In the genomic region with DNA sequence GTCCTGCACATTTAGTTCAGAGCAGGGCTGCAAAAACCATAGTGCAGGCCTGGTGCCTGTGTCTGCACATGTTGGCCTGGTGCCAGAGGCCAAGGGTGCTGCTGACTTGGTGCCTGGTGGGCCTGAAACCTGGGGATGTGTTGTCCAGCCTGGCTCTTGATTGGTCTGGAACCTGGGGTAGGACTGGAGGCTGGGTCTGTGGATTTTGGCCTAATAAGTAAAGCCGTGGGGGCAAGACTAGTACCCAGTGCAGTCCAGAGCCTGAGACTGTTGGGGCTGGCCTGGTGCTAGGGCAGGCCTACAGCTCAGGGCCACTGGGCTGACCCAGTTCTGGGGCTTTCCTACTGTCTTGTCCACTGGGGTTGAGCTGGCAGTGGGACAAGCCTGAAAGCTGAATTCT, we compare ENCODE assay signal across 20 cellular contexts.
DNase-seq lines count a peak whose midpoint lies in the region; ATAC-seq and TF ChIP-seq lines count a peak whose summit lies in the region.
"Had no signal": no experiment of that assay in that cellular context is flagged by ENCODE, and none has a peak within 500 bp of the region (broad histone marks: within the 10 kb centered on the region; RNA-seq: fewer than 3 reads in every experiment).

No MANE protein-coding gene starts in this region.

- H3K18ac ChIP-seq in neuronal stem cell (ENCODE audit: low read length) = no peak overlapping the region

- H2BK5ac ChIP-seq in neuronal stem cell (ENCODE audit: low read length) = peak overlapping the region; percentile 78

- H3K14ac ChIP-seq in neuronal stem cell (ENCODE audit: low read length) = peak overlapping the region; percentile 9

- H3K79me2 ChIP-seq in SK-N-SH (ENCODE audit: insufficient read depth) (no peaks in the 10 kb centered on the region), Karpas-422 (ENCODE audit: low read length) (no peaks in the 10 kb centered on the region)

- H3K4ac ChIP-seq in neuronal stem cell (ENCODE audit: low read length) = no peak overlapping the region

- H3K79me1 ChIP-seq in neuronal stem cell (ENCODE audit: low read depth, low read length) = no peaks in the 10 kb centered on the region

- H3K27me3 ChIP-seq in SK-N-SH (ENCODE audit: insufficient read depth) (no peaks in the 10 kb centered on the region), BE2C (no peaks in the 10 kb centered on the region), neuronal stem cell (ENCODE audit: control insufficient read depth in 3 of 3, insufficient read depth in 3 of 3, low read depth in 1 of 3, low read length in 3 of 3) (no peaks in the 10 kb centered on the region), Karpas-422 (ENCODE audit: low read length) (no peaks in the 10 kb centered on the region)
- H3K27me3 ChIP-seq: SJCRH30 had no signal

- H3K9ac ChIP-seq in SK-N-SH (no peak overlapping the region), neuronal stem cell (ENCODE audit: low read depth, low read length, poor library complexity) (no peak overlapping the region), Karpas-422 (ENCODE audit: low read length) (no peak overlapping the region)
- H3K9ac ChIP-seq: GM23248 had no signal

- H4K20me1 ChIP-seq in SK-N-SH (ENCODE audit: insufficient read depth) = no peaks in the 10 kb centered on the region
- H4K20me1 ChIP-seq in Karpas-422 (ENCODE audit: insufficient read depth, low read depth, low read length) = no peaks in the 10 kb centered on the region

- DNase-seq in SK-N-SH (peak; percentile 7), BE2C (peak; percentile 75), neuronal stem cell (ENCODE audit: low spot score) (no peak), Karpas-422 (no peak)
- no peak for DNase-seq in activated CD8-positive, alpha-beta T cell treated with anti-CD3 and anti-CD28 coated beads for 36 hours
- DNase-seq: C1 segment of cervical spinal cord, GF-D8, GM23248, HCEC 1CT, KG1, NCI-H1092, NCI-H1694, NCI-H2107, NCI-H526 treated with DMSO at 0.1 percent for 48 hours, RPMI8226, SJCRH30 had no signal

- intact Hi-C loops in activated CD8-positive, alpha-beta T cell treated with anti-CD3 and anti-CD28 coated beads for 36 hours (cut with micrococcal nuclease) = no loop called here

- H3K4me3 ChIP-seq in SK-N-SH (ENCODE audit: low read depth in 2 of 2, low read length in 1 of 2) (no peak overlapping the region), BE2C (ENCODE audit: low read depth, low read length) (no peak overlapping the region), neuronal stem cell (ENCODE audit: low read length in 2 of 2) (no peak overlapping the region), Karpas-422 (ENCODE audit: low read length) (no peak overlapping the region)
- H3K4me3 ChIP-seq: GM23248, SJCRH30 had no signal

- H2AFZ ChIP-seq in SK-N-SH (ENCODE audit: low read depth) (no peak overlapping the region), neuronal stem cell (ENCODE audit: low read length) (no peak overlapping the region), Karpas-422 (ENCODE audit: low read length) (no peak overlapping the region)
- H2AFZ ChIP-seq: GM23248 had no signal

- H3K27ac Mint-ChIP-seq in activated T-helper 17 cell treated with anti-CD3 and anti-CD28 coated beads, Interleukin-2, amount 50 U/mL, for 72 hours = no peak overlapping the region
- no peak overlapping the region for H3K27ac Mint-ChIP-seq in activated CD8-positive, alpha-beta T cell treated with anti-CD3 and anti-CD28 coated beads for 36 hours

- H3K9me2 ChIP-seq in SK-N-SH (no peaks in the 10 kb centered on the region), Karpas-422 (replicated peaks; ENCODE audit: insufficient read depth, low read length) (no peaks in the 10 kb centered on the region)

- H3K4me1 ChIP-seq in SK-N-SH (ENCODE audit: control insufficient read depth in 1 of 2, insufficient read depth in 2 of 2, low read depth in 1 of 2, low read length in 1 of 2) = peaks cover 0 to 2% of the 10 kb centered on the region in 2 experiments; a peak in 1 of 4 replicates
- H3K4me1 ChIP-seq in BE2C = peaks cover 8% of the 10 kb centered on the region
- no peaks in the 10 kb centered on the region for H3K4me1 ChIP-seq in neuronal stem cell (ENCODE audit: control insufficient read depth in 2 of 2, insufficient read depth in 1 of 2, low read depth in 1 of 2, low read length in 2 of 2)
- H3K4me1 ChIP-seq in Karpas-422 (ENCODE audit: low read length) = no peaks in the 10 kb centered on the region
- H3K4me1 ChIP-seq: SJCRH30 had no signal

- no peak overlapping the region for H4K8ac ChIP-seq in neuronal stem cell (ENCODE audit: low read depth, low read length)

- no peak overlapping the region for H2BK12ac ChIP-seq in neuronal stem cell (ENCODE audit: low read length)

- no peak for TF ChIP-seq RAD21 in SK-N-SH (IDR thresholded peaks at IDR 0.05; ENCODE audit: low read length)

- no peak overlapping the region for H3K4me2 ChIP-seq in SK-N-SH
- H3K4me2 ChIP-seq in neuronal stem cell (ENCODE audit: insufficient read depth, low read length, poor library complexity, severe bottlenecking) = no peak overlapping the region
- no peak overlapping the region for H3K4me2 ChIP-seq in Karpas-422 (ENCODE audit: low read depth, low read length, poor library complexity, severe bottlenecking)

- no peaks in the 10 kb centered on the region for H3F3A ChIP-seq in SK-N-SH (replicated peaks; ENCODE audit: insufficient read depth)

- no peak overlapping the region for H2AK5ac ChIP-seq in neuronal stem cell (ENCODE audit: low read depth, low read length)

- 20% methylated on average over 1 of the region's 1 CpG for WGBS in SK-N-SH (ENCODE audit: low lambda C conversion rate)
- no CpG with 5 or more reads among the region's 1 CpG for whole genome bisulfite sequencing in neuronal stem cell (ENCODE audit: extremely low coverage in 2 of 2, insufficient read length in 2 of 2, insufficient replicate concordance in 1 of 2), 2 donors

- no peak overlapping the region for H3K4me3 Mint-ChIP-seq in activated T-helper 17 cell treated with anti-CD3 and anti-CD28 coated beads, Interleukin-2, amount 50 U/mL, for 72 hours
- H3K4me3 Mint-ChIP-seq in activated CD8-positive, alpha-beta T cell treated with anti-CD3 and anti-CD28 coated beads for 36 hours = no peak overlapping the region

- no peaks in the 10 kb centered on the region for H3K36me3 ChIP-seq in SK-N-SH (replicated peaks in 1 of 2; ENCODE audit: control insufficient read depth in 1 of 2, insufficient read depth in 2 of 2, low read length in 1 of 2)
- H3K36me3 ChIP-seq in BE2C = no peaks in the 10 kb centered on the region
- no peaks in the 10 kb centered on the region for H3K36me3 ChIP-seq in neuronal stem cell (replicated peaks in 1 of 2; ENCODE audit: control insufficient read depth in 2 of 2, insufficient read depth in 2 of 2, low read length in 2 of 2)
- no peaks in the 10 kb centered on the region for H3K36me3 ChIP-seq in Karpas-422 (ENCODE audit: insufficient read depth, low read length)
- H3K36me3 ChIP-seq: SJCRH30 had no signal

- CTCF ChIA-PET in SK-N-SH (lab: Yijun Ruan, JAX) = interaction anchor here (0.8 to 1.3 kb wide), 2 partner anchors 8 to 16 kb away, joined by 4 read pairs; no protein-coding TSS in a partner anchor
- CTCF ChIA-PET in activated CD8-positive, alpha-beta T cell treated with anti-CD3 and anti-CD28 coated beads for 36 hours (lab: Charles Lee) = interaction anchor here (0.7 kb wide), 1 partner anchor 9 kb away, joined by 3 read pairs; no protein-coding TSS in a partner anchor

- POLR2A ChIA-PET in SK-N-SH (lab: Yijun Ruan, JAX) = no interaction called here
- POLR2A ChIA-PET in activated CD8-positive, alpha-beta T cell treated with anti-CD3 and anti-CD28 coated beads for 36 hours (lab: Charles Lee) = no interaction called here

- H3K4me1 Mint-ChIP-seq in activated T-helper 17 cell treated with anti-CD3 and anti-CD28 coated beads, Interleukin-2, amount 50 U/mL, for 72 hours = no peaks in the 10 kb centered on the region
- no peaks in the 10 kb centered on the region for H3K4me1 Mint-ChIP-seq in activated CD8-positive, alpha-beta T cell treated with anti-CD3 and anti-CD28 coated beads for 36 hours (ENCODE audit: low read depth)

- H4K91ac ChIP-seq in neuronal stem cell (ENCODE audit: low read depth, low read length, poor library complexity) = no peak overlapping the region

- no peak overlapping the region for H2BK120ac ChIP-seq in neuronal stem cell (ENCODE audit: low read depth, low read length)

- TF ChIP-seq CTCF in SK-N-SH (IDR thresholded peaks at IDR 0.05) (no peak), BE2C (IDR thresholded peaks at IDR 0.05; ENCODE audit: low read depth, low read length) (no peak)
- TF ChIP-seq CTCF in activated CD8-positive, alpha-beta T cell treated with anti-CD3 and anti-CD28 coated beads for 36 hours (IDR thresholded peaks at IDR 0.05) = no peak

- H3K9me3 ChIP-seq in SK-N-SH = no peaks in the 10 kb centered on the region
- no peaks in the 10 kb centered on the region for H3K9me3 ChIP-seq in BE2C
- H3K9me3 ChIP-seq in neuronal stem cell (replicated peaks in 1 of 2; ENCODE audit: control insufficient read depth in 2 of 2, insufficient read depth in 1 of 2, low read depth in 1 of 2, low read length in 2 of 2) = no peaks in the 10 kb centered on the region
- no peaks in the 10 kb centered on the region; the same call in 1 of the 2 replicates for H3K9me3 ChIP-seq in Karpas-422 (ENCODE audit: low read length)
- H3K9me3 ChIP-seq: SJCRH30 had no signal

- no peak for TF ChIP-seq EP300 in SK-N-SH (IDR thresholded peaks at IDR 0.05; ENCODE audit: borderline replicate concordance in 1 of 2, low read depth in 1 of 2, low read length in 1 of 2)

- no peaks in the 10 kb centered on the region for H3K36me3 Mint-ChIP-seq in activated T-helper 17 cell treated with anti-CD3 and anti-CD28 coated beads, Interleukin-2, amount 50 U/mL, for 72 hours (ENCODE audit: low read depth)
- H3K36me3 Mint-ChIP-seq in activated CD8-positive, alpha-beta T cell treated with anti-CD3 and anti-CD28 coated beads for 36 hours (ENCODE audit: low read depth) = no peaks in the 10 kb centered on the region

- ATAC-seq in SK-N-SH treated with all-trans-retinoic acid at 6 μM for 48 hours (no peak), HG02588 (IDR thresholded peaks at IDR 0.05; ENCODE audit: unreplicated experiment) (no peak)
- ATAC-seq in activated T-helper 17 cell treated with anti-CD3 and anti-CD28 coated beads, Interleukin-2, amount 50 U/mL, for 72 hours (replicated peaks) = peak; percentile 16
- no peak for ATAC-seq in activated CD8-positive, alpha-beta T cell treated with anti-CD3 and anti-CD28 coated beads for 36 hours

- peaks cover 1% of the 10 kb centered on the region for H3K9me3 Mint-ChIP-seq in activated T-helper 17 cell treated with anti-CD3 and anti-CD28 coated beads, Interleukin-2, amount 50 U/mL, for 72 hours
- H3K9me3 Mint-ChIP-seq in activated CD8-positive, alpha-beta T cell treated with anti-CD3 and anti-CD28 coated beads for 36 hours = no peaks in the 10 kb centered on the region

- no peak overlapping the region for H3K23ac ChIP-seq in neuronal stem cell (ENCODE audit: low read depth, low read length, poor library complexity)

- H2BK15ac ChIP-seq in neuronal stem cell (ENCODE audit: low read length) = no peak overlapping the region

- no peak overlapping the region for H3K27ac ChIP-seq in SK-N-SH (ENCODE audit: low read depth in 2 of 2, low read length in 1 of 2)
- no peak overlapping the region for H3K27ac ChIP-seq in neuronal stem cell (replicated peaks; ENCODE audit: low read length)
- no peak overlapping the region for H3K27ac ChIP-seq in Karpas-422 (ENCODE audit: low read length)
- H3K27ac ChIP-seq: GM23248, HL-60, SJCRH30 had no signal

- no peaks in the 10 kb centered on the region for H3K27me3 Mint-ChIP-seq in activated T-helper 17 cell treated with anti-CD3 and anti-CD28 coated beads, Interleukin-2, amount 50 U/mL, for 72 hours
- H3K27me3 Mint-ChIP-seq in activated CD8-positive, alpha-beta T cell treated with anti-CD3 and anti-CD28 coated beads for 36 hours = no peaks in the 10 kb centered on the region

Comparison
In these comparisons a context has a peak if more than half of its experiments do, and no peak if none do; other contexts are left out.
1. DNase-seq: peak in SK-N-SH (single experiment) and BE2C (single experiment); none in neuronal stem cell (single experiment), activated CD8-positive, alpha-beta T cell treated with anti-CD3 and anti-CD28 coated beads for 36 hours (single experiment) and Karpas-422 (single experiment).